1 cellular context compared by ENCODE assay signal in genomic region chr7:24024276-24024675, GRCh38.
TF ChIP-seq lines count a peak whose summit lies in the region.

No MANE protein-coding gene starts in this region.

TF ChIP-seq in IMR-90, 13 proteins besides CTCF, POLR2A, EP300 and RAD21:
- TF ChIP-seq ELK1 (IDR thresholded peaks at IDR 0.05; ENCODE audit: borderline replicate concordance, low read depth, low read length) (no peak), RCOR1 (IDR thresholded peaks at IDR 0.05; ENCODE audit: insufficient replicate concordance, low read length) (no peak), FOS (IDR thresholded peaks at IDR 0.05; ENCODE audit: low read depth, low read length) (no peak)
